7 cellular contexts compared by ENCODE assay signal in the genomic region with DNA sequence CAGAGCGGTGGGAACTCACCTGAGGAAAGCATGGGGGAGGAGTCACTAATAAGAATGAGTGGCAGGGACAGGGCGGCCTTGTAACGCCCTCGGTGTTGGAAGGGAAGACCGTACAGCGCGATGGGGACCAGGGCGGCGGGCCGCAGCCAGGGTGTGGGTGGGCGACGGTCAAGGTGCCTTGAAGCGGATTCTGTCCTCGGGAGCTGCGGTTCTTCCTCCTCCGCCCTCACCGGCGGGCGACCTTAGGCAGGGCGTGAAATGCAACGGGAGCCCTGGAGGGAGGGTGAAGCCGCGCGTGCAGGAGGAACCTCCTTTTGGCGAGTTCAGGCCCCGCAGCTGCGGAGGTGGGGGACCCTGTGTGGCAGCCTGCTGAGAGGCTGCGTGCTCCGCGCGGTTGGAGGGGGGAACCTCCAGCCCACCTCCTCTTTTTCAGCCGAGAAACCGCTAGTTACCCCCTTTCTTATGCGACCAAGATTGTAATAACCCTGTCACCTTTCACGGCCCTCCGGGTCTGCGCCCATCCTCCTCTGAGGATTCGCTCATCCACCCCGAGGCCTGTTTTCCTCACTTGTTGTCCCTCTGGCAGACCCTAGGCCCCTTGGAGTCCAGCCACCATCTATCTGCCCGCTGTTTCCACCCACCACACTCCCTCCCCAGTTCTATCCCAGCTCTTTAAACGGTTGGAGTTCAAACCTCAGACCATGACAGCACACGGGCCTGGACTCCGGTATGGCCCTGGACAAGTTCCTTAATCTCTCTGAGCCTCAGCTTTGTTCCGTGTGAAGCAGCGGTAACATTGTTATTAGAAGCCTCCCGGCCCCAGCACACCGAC. TPM values are rescaled to one million over a fixed set of nuclear protein-coding genes. Genes with fewer than 3 reads are reported as not detected.
DNase-seq lines count a peak whose midpoint lies in the region; ATAC-seq, FAIRE-seq and TF ChIP-seq lines count a peak whose summit lies in the region.

No MANE protein-coding gene starts in this region.

- H3K36me3 ChIP-seq in SJSA1, result no peaks in the 10 kb centered on the region; the same call in 1 of the 2 replicates
- H3K36me3 ChIP-seq in duodenal mucosa (ENCODE audit: control insufficient read depth in 1 of 2, insufficient read depth in 2 of 2, low read length in 2 of 2), result no peaks in the 10 kb centered on the region
- H3K36me3 ChIP-seq in upper lobe of right lung, result no peaks in the 10 kb centered on the region

- H3K9me3 Mint-ChIP-seq in IgD-negative memory B cell, result peaks cover 0 to 3% (median 0%) of the 10 kb centered on the region in 3 donors

- no peaks in the 10 kb centered on the region for H3K27me3 Mint-ChIP-seq in IgD-negative memory B cell

- H3K9me3 ChIP-seq in SJSA1 (replicated peaks) (no peaks in the 10 kb centered on the region), duodenal mucosa (ENCODE audit: control insufficient read depth in 1 of 2, low read length in 2 of 2) (no peaks in the 10 kb centered on the region), upper lobe of right lung (no peaks in the 10 kb centered on the region)

- FAIRE-seq in GM12892 (lab: Jason Lieb, UNC), result peak; percentile 40

- H3K27ac ChIP-seq in SJSA1 (no peak overlapping the region), duodenal mucosa (ENCODE audit: low read depth, low read length) (peak overlapping the region; percentile 67), upper lobe of right lung (peak overlapping the region; percentile 89)

- intact Hi-C loops in upper lobe of right lung (cut with DNase I), result no loop called here

- H3K4me3 Mint-ChIP-seq in IgD-negative memory B cell, result peak overlapping the region; percentile 96 to 99 (median 98)

- peaks cover 5% of the 10 kb centered on the region; the same call in 1 of the 2 replicates for H3K27me3 ChIP-seq in SJSA1 (replicated peaks)
- H3K27me3 ChIP-seq in duodenal mucosa (ENCODE audit: control insufficient read depth in 1 of 2, insufficient read depth in 2 of 2, low read length in 2 of 2), result no peaks in the 10 kb centered on the region
- H3K27me3 ChIP-seq in upper lobe of right lung, result no peaks in the 10 kb centered on the region

- peaks cover 13 to 17% (median 16%) of the 10 kb centered on the region in 3 donors for H3K4me1 Mint-ChIP-seq in IgD-negative memory B cell

- no peaks in the 10 kb centered on the region for H3K36me3 Mint-ChIP-seq in IgD-negative memory B cell

- H3K4me3 ChIP-seq in SJSA1 (peak overlapping the region; percentile 34), duodenal mucosa (ENCODE audit: low read depth in 1 of 2, low read length in 2 of 2) (peak overlapping the region; percentile 85 to 86), upper lobe of right lung (peak overlapping the region; percentile 64)

- TF ChIP-seq POLR2A in GM12892 (IDR thresholded peaks at IDR 0.05; ENCODE audit: low read depth, low read length), result no peak

- no peak for TF ChIP-seq CTCF in upper lobe of right lung (IDR thresholded peaks at IDR 0.05)

- H3K4me1 ChIP-seq in SJSA1 (replicated peaks) (0 out of 2 replicates have a peak, but pooled peaks cover 3% of the 10 kb centered on the region), duodenal mucosa (ENCODE audit: control insufficient read depth in 1 of 2, insufficient read depth in 2 of 2, low read length in 2 of 2) (peaks cover 6 to 8% of the 10 kb centered on the region in 2 donors), upper lobe of right lung (no peaks in the 10 kb centered on the region)

- H3K9ac ChIP-seq in duodenal mucosa (ENCODE audit: low read depth in 1 of 2, low read length in 2 of 2), result peak overlapping the region; percentile 88 to 94

- peak overlapping the region; percentile 95 to 100 (median 100) for H3K27ac Mint-ChIP-seq in IgD-negative memory B cell

- peak; percentile 54 for DNase-seq in GM12892 (ENCODE audit: insufficient read length)
- DNase-seq in SJSA1 (ENCODE audit: low read depth in 1 of 2, low spot score in 2 of 2), result no peak
- peak; percentile 89 for DNase-seq in mesenteric fat pad (ENCODE audit: low spot score)
- peak; percentile 82 for DNase-seq in upper lobe of right lung

- ATAC-seq in GM21737 (IDR thresholded peaks at IDR 0.05; ENCODE audit: unreplicated experiment), result peak; percentile 54
- peak; percentile 88 for ATAC-seq in upper lobe of right lung

RNA-seq across cellular contexts. Expression of a gene that starts 0.8 kb away (rescaled TPM):
- 21.0 TPM for polyA plus RNA-seq in GM12892 (2012; ENCODE audit: missing spikeins)
- not detected for polyA plus RNA-seq in IgD-negative memory B cell
- total RNA-seq in SJSA1 (2014; rRNA removed; shearing (Covaris generic)), result 34.9 TPM in 1 of 2 replicates, not detected in the other
- total RNA-seq in mesenteric fat pad (7.5 TPM), upper lobe of right lung (not detected)

RNA-seq across cellular contexts. Expression of a gene that starts 38.4 kb away (rescaled TPM):
- 24.9 TPM for polyA plus RNA-seq in GM12892 (2012; ENCODE audit: missing spikeins)
- polyA plus RNA-seq in IgD-negative memory B cell, result 38.0 TPM
- 52.3 and 62.7 TPM in 2 replicates for total RNA-seq in SJSA1 (2014; rRNA removed; shearing (Covaris generic))
- total RNA-seq in mesenteric fat pad, result 18.7 TPM
- total RNA-seq in upper lobe of right lung, result 18.9 TPM

RNA-seq across cellular contexts. Expression of a gene that starts 50.5 kb away (rescaled TPM):
- polyA plus RNA-seq in GM12892 (2012; ENCODE audit: missing spikeins), result not detected
- not detected for polyA plus RNA-seq in IgD-negative memory B cell
- not detected in 2 replicates for total RNA-seq in SJSA1 (2014; rRNA removed; shearing (Covaris generic))
- total RNA-seq in mesenteric fat pad, result not detected
- total RNA-seq in upper lobe of right lung, result not detected

Comparison
In these comparisons a context has a peak if more than half of its experiments do, and no peak if none do; other contexts are left out.
1. DNase-seq: peak in GM12892 (single experiment), mesenteric fat pad (single experiment) and upper lobe of right lung (single experiment); none in SJSA1 (0 of 2).
2. H3K4me3 ChIP-seq: peak in every context shown above with its lines; median percentile 86 in duodenal mucosa; 64 in upper lobe of right lung; 34 in SJSA1.